ENCODE assay signal across 1 cellular context in genomic region chr14:35405304-35405996, GRCh38.
TF ChIP-seq lines count a peak whose summit lies in the region.

No MANE protein-coding gene starts in this region.

TF ChIP-seq in SK-N-SH treated with all-trans-retinoic acid at 6 μM for 48 hours, 23 proteins besides CTCF, POLR2A, EP300 and RAD21 (continued from another document):
- TF ChIP-seq TCF4 (CRISPR knock-in tag; IDR thresholded peaks at IDR 0.05; ENCODE audit: borderline replicate concordance) (no peak), GLIS3 (CRISPR knock-in tag; IDR thresholded peaks at IDR 0.05) (no peak), ZNF8 (CRISPR knock-in tag; IDR thresholded peaks at IDR 0.05) (no peak), ESRRG (CRISPR knock-in tag; IDR thresholded peaks at IDR 0.05) (no peak), PATZ1 (CRISPR knock-in tag; IDR thresholded peaks at IDR 0.05; ENCODE audit: borderline replicate concordance) (no peak), ARNTL (CRISPR knock-in tag; IDR thresholded peaks at IDR 0.05; ENCODE audit: borderline replicate concordance, low read depth) (no peak)
